In the genomic region with DNA sequence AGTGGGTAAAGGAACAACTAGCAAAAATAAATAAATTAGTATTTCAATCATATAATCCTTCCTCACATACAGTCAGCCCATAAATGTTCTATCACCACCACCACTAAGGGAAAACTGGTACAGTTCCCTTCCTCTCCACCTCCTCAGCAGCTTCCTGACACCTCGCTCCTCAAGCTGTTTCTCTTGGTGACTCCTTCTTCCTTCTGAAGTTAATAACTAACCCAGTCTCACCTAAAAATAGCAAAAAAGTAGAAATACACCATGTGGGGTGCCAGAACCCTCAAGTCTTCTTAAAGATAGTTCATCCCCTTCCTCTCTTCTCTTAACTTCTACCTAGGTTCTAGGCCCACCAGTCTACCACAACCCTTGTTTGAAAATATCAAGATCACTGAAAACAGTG, we compare ENCODE assay signal across 35 cellular contexts.
DNase-seq lines count a peak whose midpoint lies in the region; ATAC-seq, FAIRE-seq and TF ChIP-seq lines count a peak whose summit lies in the region.
"Had no signal": no experiment of that assay in that cellular context is flagged by ENCODE, and none has a peak within 500 bp of the region (broad histone marks: within the 10 kb centered on the region; RNA-seq: fewer than 3 reads in every experiment).

No MANE protein-coding gene starts in this region.

- BruUV-seq in mammary epithelial cell (replicated peaks; lab: Mats Ljungman, UMichigan): no TSS peak

- in situ Hi-C loops in mammary epithelial cell (cut with MboI; ENCODE audit: low sequenced_read_pairs in 2 of 2): no loop called here

- no peak overlapping the region for H3K4me2 ChIP-seq in mammary epithelial cell (ENCODE audit: insufficient read depth, low read depth, low read length)

- peaks cover under 1% of the 10 kb centered on the region for H3K36me3 Mint-ChIP-seq in activated naive CD4-positive, alpha-beta T cell treated with anti-CD3 and anti-CD28 coated beads, Interleukin-2, amount 10 ng/mL, durations not matched to agents 7 days and 5 days

- DNase-seq in GM18507 (ENCODE audit: extremely low spot score, insufficient read length, low read depth) (no peak), mammary epithelial cell (no peak), activated T-cell treated with anti-CD3 and anti-CD28 coated beads for 4 hours (no peak)
- DNase-seq in activated naive CD4-positive, alpha-beta T cell treated with anti-CD3 and anti-CD28 coated beads, Interleukin-2, amount 10 ng/mL, durations not matched to agents 7 days and 5 days: no peak
- DNase-seq: 8988T; activated CD4-positive, alpha-beta memory T cell treated with anti-CD3 and anti-CD28 coated beads, Interleukin-2, amount 10 ng/mL, durations not matched to agents 7 days and 5 days; activated CD8-positive, alpha-beta memory T cell treated with anti-CD3 and anti-CD28 coated beads, Interleukin-2, amount 50 U/mL, for 4 hours; activated naive CD4-positive, alpha-beta T cell treated with anti-CD3 and anti-CD28 coated beads for 36 hours; adrenal gland; Caco-2; central memory CD4-positive, alpha-beta T cell; cortex of kidney; DMS53; effector memory CD4-positive, alpha-beta T cell; GOT3; hippocampal formation; Karpas-422; NCI-H2029 treated with DMSO at 0.1 percent for 48 hours; NCI-H526 treated with DMSO at 0.1 percent for 48 hours; nephron progenitor cell; stimulated activated naive CD4-positive, alpha-beta T cell; testis had no signal

- CTCF ChIA-PET in mammary epithelial cell (lab: Charles Lee; ENCODE audit: low non-redundant PET): no interaction called here
- CTCF ChIA-PET in activated naive CD4-positive, alpha-beta T cell treated with anti-CD3 and anti-CD28 coated beads, Interleukin-2, amount 10 ng/mL, durations not matched to agents 7 days and 5 days (lab: Charles Lee): no interaction called here

- H3K27ac ChIP-seq in mammary epithelial cell (ENCODE audit: insufficient read depth, low read depth, low read length): no peak overlapping the region
- H3K27ac ChIP-seq: adrenal gland, epithelial cell of prostate, skin epidermis, testis had no signal

- no peak overlapping the region for H3K9ac ChIP-seq in mammary epithelial cell (ENCODE audit: insufficient read depth, low read length)

- H3K27ac Mint-ChIP-seq in activated naive CD4-positive, alpha-beta T cell treated with anti-CD3 and anti-CD28 coated beads, Interleukin-2, amount 10 ng/mL, durations not matched to agents 7 days and 5 days: no peak overlapping the region
- H3K27ac Mint-ChIP-seq: activated CD4-positive, alpha-beta memory T cell treated with anti-CD3 and anti-CD28 coated beads, Interleukin-2, amount 10 ng/mL, durations not matched to agents 7 days and 5 days; activated naive CD4-positive, alpha-beta T cell treated with anti-CD3 and anti-CD28 coated beads for 36 hours; activated T-helper 1 cell treated with anti-CD3 and anti-CD28 coated beads, Interleukin-12 subunit alpha, Interleukin-12 subunit beta, Interleukin-2, Interleukin-4 antibody, amounts not matched to agents 30 ng/mL and 10 ng/mL and 1 ng/mL, durations not matched to agents 14 hours and 24 hours and 36 hours; CD14-positive monocyte; memory B cell; nephron progenitor cell had no signal

- no peaks in the 10 kb centered on the region for H3K27me3 Mint-ChIP-seq in activated naive CD4-positive, alpha-beta T cell treated with anti-CD3 and anti-CD28 coated beads, Interleukin-2, amount 10 ng/mL, durations not matched to agents 7 days and 5 days
- H3K27me3 Mint-ChIP-seq: activated CD4-positive, alpha-beta memory T cell treated with anti-CD3 and anti-CD28 coated beads, Interleukin-2, amount 10 ng/mL, durations not matched to agents 7 days and 5 days; memory B cell had no signal

- dilution Hi-C loops in mammary epithelial cell (cut with HindIII; ENCODE audit: low sequenced_read_pairs): no loop called here

- WGBS in mammary epithelial cell (ENCODE audit: low coverage, missing lambda C conversion rate): 100% methylated on average over 1 of the region's 1 CpG

- peak; percentile 63 for FAIRE-seq in GM18507 (lab: Jason Lieb, UNC)
- FAIRE-seq: GM12892 had no signal

- H3K9me3 Mint-ChIP-seq in activated naive CD4-positive, alpha-beta T cell treated with anti-CD3 and anti-CD28 coated beads, Interleukin-2, amount 10 ng/mL, durations not matched to agents 7 days and 5 days: no peaks in the 10 kb centered on the region
- H3K9me3 Mint-ChIP-seq: activated CD4-positive, alpha-beta memory T cell treated with anti-CD3 and anti-CD28 coated beads, Interleukin-2, amount 10 ng/mL, durations not matched to agents 7 days and 5 days; activated naive CD4-positive, alpha-beta T cell treated with anti-CD3 and anti-CD28 coated beads for 36 hours; activated T-helper 1 cell treated with anti-CD3 and anti-CD28 coated beads, Interleukin-12 subunit alpha, Interleukin-12 subunit beta, Interleukin-2, Interleukin-4 antibody, amounts not matched to agents 30 ng/mL and 10 ng/mL and 1 ng/mL, durations not matched to agents 14 hours and 24 hours and 36 hours; memory B cell had no signal

- no peaks in the 10 kb centered on the region for H3K4me1 ChIP-seq in mammary epithelial cell (ENCODE audit: insufficient read depth, low read length)
- H3K4me1 ChIP-seq: adrenal gland, Caco-2, testis had no signal

- TF ChIP-seq CTCF in mammary epithelial cell (conservative IDR thresholded peaks at IDR 0.05 in 1 of 2, IDR thresholded peaks at IDR 0.05 in 1 of 2; ENCODE audit: extremely low read depth in 1 of 2, insufficient read depth in 1 of 2, low read depth in 1 of 2, low read length in 2 of 2): no peak

- no peaks in the 10 kb centered on the region for H3K36me3 ChIP-seq in mammary epithelial cell (ENCODE audit: insufficient read depth, low read length)
- H3K36me3 ChIP-seq: adrenal gland had no signal

- intact Hi-C loops in mammary epithelial cell (cut with micrococcal nuclease): no loop called here

- ATAC-seq in GM19438 (IDR thresholded peaks at IDR 0.05; ENCODE audit: low read depth, unreplicated experiment): peak; percentile 91
- peak; percentile 50 for ATAC-seq in HG02759 (IDR thresholded peaks at IDR 0.05; ENCODE audit: unreplicated experiment)
- peak; percentile 51 for ATAC-seq in HG03432 (IDR thresholded peaks at IDR 0.05; ENCODE audit: unreplicated experiment)
- no peak for ATAC-seq in HG02870 (IDR thresholded peaks at IDR 0.05; ENCODE audit: unreplicated experiment)
- ATAC-seq: left lobe of liver, Right ventricle myocardium inferior, SK-N-SH treated with all-trans-retinoic acid at 6 μM for 48 hours had no signal

- no peaks in the 10 kb centered on the region for H3K9me3 ChIP-seq in mammary epithelial cell (replicated peaks; ENCODE audit: insufficient read depth, low read length)
- H3K9me3 ChIP-seq: adrenal gland, Caco-2, testis had no signal

- no peak overlapping the region for H3K4me3 ChIP-seq in mammary epithelial cell (replicated peaks in 1 of 3; ENCODE audit: insufficient read depth in 1 of 3, low read depth in 2 of 3, low read length in 3 of 3)
- H3K4me3 ChIP-seq: adrenal gland, skin epidermis, testis had no signal

- H4K20me1 ChIP-seq in mammary epithelial cell (ENCODE audit: insufficient read depth, low read length): no peaks in the 10 kb centered on the region

- no peaks in the 10 kb centered on the region for H3K79me2 ChIP-seq in mammary epithelial cell (ENCODE audit: insufficient read depth, low read length)

- H3K27me3 ChIP-seq in mammary epithelial cell (ENCODE audit: insufficient read depth, low read length): no peaks in the 10 kb centered on the region
- H3K27me3 ChIP-seq: adrenal gland, testis had no signal

- H3K4me1 Mint-ChIP-seq in activated naive CD4-positive, alpha-beta T cell treated with anti-CD3 and anti-CD28 coated beads, Interleukin-2, amount 10 ng/mL, durations not matched to agents 7 days and 5 days: no peaks in the 10 kb centered on the region
- H3K4me1 Mint-ChIP-seq: activated CD4-positive, alpha-beta memory T cell treated with anti-CD3 and anti-CD28 coated beads, Interleukin-2, amount 10 ng/mL, durations not matched to agents 7 days and 5 days; CD14-positive monocyte; memory B cell; nephron progenitor cell had no signal

- H2AFZ ChIP-seq in mammary epithelial cell (ENCODE audit: low read depth, low read length): no peak overlapping the region

- H3K4me3 Mint-ChIP-seq in activated naive CD4-positive, alpha-beta T cell treated with anti-CD3 and anti-CD28 coated beads, Interleukin-2, amount 10 ng/mL, durations not matched to agents 7 days and 5 days: no peak overlapping the region
- H3K4me3 Mint-ChIP-seq: activated CD4-positive, alpha-beta memory T cell treated with anti-CD3 and anti-CD28 coated beads, Interleukin-2, amount 10 ng/mL, durations not matched to agents 7 days and 5 days; activated naive CD4-positive, alpha-beta T cell treated with anti-CD3 and anti-CD28 coated beads for 36 hours; activated T-helper 1 cell treated with anti-CD3 and anti-CD28 coated beads, Interleukin-12 subunit alpha, Interleukin-12 subunit beta, Interleukin-2, Interleukin-4 antibody, amounts not matched to agents 30 ng/mL and 10 ng/mL and 1 ng/mL, durations not matched to agents 14 hours and 24 hours and 36 hours; CD14-positive monocyte; memory B cell; nephron progenitor cell had no signal
